In genomic region chrX:24014388-24015018, GRCh38 we compare ENCODE assay signal across 8 cellular contexts. TPM values are rescaled to one million over a fixed set of nuclear protein-coding genes. Genes with fewer than 3 reads are reported as not detected.
A peak's percentile ranks its signal among the peaks of the same experiment; 100 is the strongest.
DNase-seq lines count a peak whose midpoint lies in the region; ATAC-seq and TF ChIP-seq lines count a peak whose summit lies in the region.

No MANE protein-coding gene starts in this region.

- H3K27me3 Mint-ChIP-seq in CD4-positive, CD25-positive, alpha-beta regulatory T cell = no peaks in the 10 kb centered on the region
- no peaks in the 10 kb centered on the region for H3K27me3 Mint-ChIP-seq in activated B cell treated with CpG ODN at 0.5 μM for 24 hours

- peaks cover 7% of the 10 kb centered on the region for H3K4me1 ChIP-seq in CD4-positive, CD25-positive, alpha-beta regulatory T cell (ENCODE audit: control insufficient read depth, insufficient read depth, low read length, poor library complexity, severe bottlenecking)

- H3K9me3 ChIP-seq in CD4-positive, CD25-positive, alpha-beta regulatory T cell (ENCODE audit: control insufficient read depth in 2 of 2, low read length in 2 of 2) = no peaks in the 10 kb centered on the region

- no peak for TF ChIP-seq CTCF in activated B cell treated with CpG ODN at 0.5 μM for 24 hours (IDR thresholded peaks at IDR 0.05)
- no peak for TF ChIP-seq CTCF in GM13976 (IDR thresholded peaks at IDR 0.05; ENCODE audit: borderline replicate concordance, control extremely low read depth, extremely low read depth, insufficient read depth, missing control alignments)

- DNase-seq in CD4-positive, CD25-positive, alpha-beta regulatory T cell = peak in 1 of 3 donors; percentile 35
- DNase-seq in activated B cell treated with CpG ODN at 0.5 μM for 24 hours (no peak), iris pigment epithelial cell (ENCODE audit: low read depth) (peak; percentile 26), midbrain (lab: John Stamatoyannopoulos, UW) (no peak), NCI-H1092 treated with DMSO at 0.1 percent for 48 hours (lab: John Stamatoyannopoulos, UW) (no peak), GM13976 (ENCODE audit: low spot score) (no peak), CD1c-positive myeloid dendritic cell (ENCODE audit: extremely low spot score) (no peak)

- H3K27me3 ChIP-seq in CD4-positive, CD25-positive, alpha-beta regulatory T cell (ENCODE audit: control insufficient read depth, insufficient read depth, low read length) = no peaks in the 10 kb centered on the region

- peak overlapping the region in 3 of 4 donors; percentile 2 to 70 (median 64) for H3K4me3 Mint-ChIP-seq in CD4-positive, CD25-positive, alpha-beta regulatory T cell
- H3K4me3 Mint-ChIP-seq in activated B cell treated with CpG ODN at 0.5 μM for 24 hours = no peak overlapping the region

- intact Hi-C loops in activated B cell treated with CpG ODN at 0.5 μM for 24 hours (cut with micrococcal nuclease) = no loop called here

- peak; percentile 44 to 64 for ATAC-seq in CD4-positive, CD25-positive, alpha-beta regulatory T cell (ENCODE audit: low read depth in 2 of 2)
- peak; percentile 73 for ATAC-seq in GM21619 (IDR thresholded peaks at IDR 0.05; ENCODE audit: unreplicated experiment)
- ATAC-seq in activated B cell treated with CpG ODN at 0.5 μM for 24 hours (ENCODE audit: low read depth) = no peak

- H3K4me3 ChIP-seq in CD4-positive, CD25-positive, alpha-beta regulatory T cell (ENCODE audit: low read depth, low read length) = peak overlapping the region; percentile 41

- in situ Hi-C loops in GM13976 (cut with MboI; ENCODE audit: low sequenced_read_pairs, unreplicated experiment) = no loop called here

- H3K27ac Mint-ChIP-seq in CD4-positive, CD25-positive, alpha-beta regulatory T cell = peak overlapping the region; percentile 10 to 94 (median 64)
- peak overlapping the region; percentile 69 for H3K27ac Mint-ChIP-seq in activated B cell treated with CpG ODN at 0.5 μM for 24 hours

- peaks cover 0 to 2% (median 0%) of the 10 kb centered on the region in 7 donors for H3K9me3 Mint-ChIP-seq in CD4-positive, CD25-positive, alpha-beta regulatory T cell
- H3K9me3 Mint-ChIP-seq in activated B cell treated with CpG ODN at 0.5 μM for 24 hours = no peaks in the 10 kb centered on the region

- H3K36me3 Mint-ChIP-seq in CD4-positive, CD25-positive, alpha-beta regulatory T cell = peaks cover 11% of the 10 kb centered on the region
- peaks cover 9% of the 10 kb centered on the region for H3K36me3 Mint-ChIP-seq in activated B cell treated with CpG ODN at 0.5 μM for 24 hours (ENCODE audit: low read depth)

- CTCF ChIA-PET in activated B cell treated with CpG ODN at 0.5 μM for 24 hours (lab: Charles Lee) = no interaction called here

- POLR2A ChIA-PET in activated B cell treated with CpG ODN at 0.5 μM for 24 hours (lab: Charles Lee) = no interaction called here

- H3K36me3 ChIP-seq in CD4-positive, CD25-positive, alpha-beta regulatory T cell (ENCODE audit: control insufficient read depth, insufficient read depth, low read length) = peaks cover 2% of the 10 kb centered on the region

- peaks cover 15 to 36% (median 29%) of the 10 kb centered on the region in 4 donors for H3K4me1 Mint-ChIP-seq in CD4-positive, CD25-positive, alpha-beta regulatory T cell
- peaks cover 19% of the 10 kb centered on the region for H3K4me1 Mint-ChIP-seq in activated B cell treated with CpG ODN at 0.5 μM for 24 hours

- H3K27ac ChIP-seq in CD4-positive, CD25-positive, alpha-beta regulatory T cell (ENCODE audit: insufficient read depth, low read length, poor library complexity, severe bottlenecking) = no peak overlapping the region

RNA-seq across cellular contexts. Expression of gene KLHL15, which starts 12.5 kb away (rescaled TPM):
- 29.2 TPM for total RNA-seq in CD4-positive, CD25-positive, alpha-beta regulatory T cell
- polyA plus RNA-seq in CD4-positive, CD25-positive, alpha-beta regulatory T cell = 1 to 10 TPM; 1.8 to 2.2 (median 2.0) TPM
- 7.3 and 8.1 TPM in 2 replicates for total RNA-seq in activated B cell treated with CpG ODN at 0.5 μM for 24 hours

RNA-seq across cellular contexts. Expression of gene EIF2S3, which starts 40.3 kb away (rescaled TPM):
- 228 TPM for total RNA-seq in CD4-positive, CD25-positive, alpha-beta regulatory T cell
- 100 to 1,000 TPM in 2 of 4 donors, 10 to 100 TPM in 2; 55.7 to 137 (median 111) TPM for polyA plus RNA-seq in CD4-positive, CD25-positive, alpha-beta regulatory T cell
- 281 and 314 TPM in 2 replicates for total RNA-seq in activated B cell treated with CpG ODN at 0.5 μM for 24 hours
